Comparison of ENCODE assay signal across 9 cellular contexts in genomic region chr5:61701877-61702602, GRCh38.
A peak's percentile ranks its signal among the peaks of the same experiment; 100 is the strongest.
DNase-seq lines count a peak whose midpoint lies in the region; ATAC-seq and TF ChIP-seq lines count a peak whose summit lies in the region.
"Had no signal": no experiment of that assay in that cellular context is flagged by ENCODE, and none has a peak within 500 bp of the region (broad histone marks: within the 10 kb centered on the region; RNA-seq: fewer than 3 reads in every experiment).

No MANE protein-coding gene starts in this region.

- in situ Hi-C loops in GM13977 (cut with MboI; ENCODE audit: low pct_unique_long_range_greater_than_20kb, low sequenced_read_pairs, unreplicated experiment) = no loop called here

- 78 to 88% (median 85%) methylated on average over 4 of the region's 4 CpGs for WGBS in adrenal gland, 4 donors

- TF ChIP-seq CTCF in GM13977 (IDR thresholded peaks at IDR 0.05; ENCODE audit: extremely low read depth, insufficient read depth, missing control alignments) (no peak), adrenal gland (IDR thresholded peaks at IDR 0.05) (no peak)

- intact Hi-C loops in adrenal gland (cut with DNase I) = no loop called here

- H3K4me1 ChIP-seq in adrenal gland (replicated peaks in 1 of 2) = no peaks in the 10 kb centered on the region
- H3K4me1 ChIP-seq: BE2C had no signal

- DNase-seq in GM13977 (ENCODE audit: low spot score) = peak; percentile 39
- peak in 42 of 61 donors; percentile 8 to 89 (median 42) for DNase-seq in caudate nucleus (lab: John Stamatoyannopoulos, UW)
- DNase-seq in NCI-H345 treated with DMSO at 0.1 percent for 48 hours (lab: John Stamatoyannopoulos, UW; ENCODE audit: unreplicated experiment) = no peak
- no peak for DNase-seq in adrenal gland
- DNase-seq in iPS-NIHi11 (ENCODE audit: low spot score) = no peak
- DNase-seq in NCI-H226 = no peak
- DNase-seq: BE2C had no signal

- H3K36me3 ChIP-seq in adrenal gland (replicated peaks in 1 of 2) = no peaks in the 10 kb centered on the region
- H3K36me3 ChIP-seq: BE2C had no signal

- ATAC-seq in GM19468 (IDR thresholded peaks at IDR 0.05; ENCODE audit: extremely low read depth, unreplicated experiment) = peak; percentile 53
- ATAC-seq in HG02981 (IDR thresholded peaks at IDR 0.05; ENCODE audit: unreplicated experiment) = peak; percentile 68

- no peaks in the 10 kb centered on the region for H3K27me3 ChIP-seq in adrenal gland

- H3K27ac ChIP-seq in caudate nucleus (ENCODE audit: low read depth, low read length) (peak overlapping the region; percentile 86), adrenal gland (no peak overlapping the region)

- H3K9me3 ChIP-seq in adrenal gland (replicated peaks in 1 of 3) = no peaks in the 10 kb centered on the region
- H3K9me3 ChIP-seq: BE2C had no signal

- H3K4me3 ChIP-seq in adrenal gland = no peak overlapping the region

- TF ChIP-seq POLR2A in adrenal gland (IDR thresholded peaks at IDR 0.05) = no peak

Comparison
In these comparisons a context has a peak if more than half of its experiments do, and no peak if none do; other contexts are left out.
1. DNase-seq: peak in GM13977 (single experiment) and caudate nucleus (42 of 61); none in NCI-H345 treated with DMSO at 0.1 percent for 48 hours (single experiment), adrenal gland (0 of 7), iPS-NIHi11 (single experiment) and NCI-H226 (single experiment).